In genomic region chr9:86577420-86578333, GRCh38 we compare ENCODE assay signal across 22 cellular contexts.
"Had no signal": no experiment of that assay in that cellular context is flagged by ENCODE, and none has a peak within 500 bp of the region (broad histone marks: within the 10 kb centered on the region; RNA-seq: fewer than 3 reads in every experiment).

No MANE protein-coding gene starts in this region.

- H3K27ac ChIP-seq: left lung, ovary, psoas muscle, right lobe of liver, thyroid gland had no signal

- H3K4me3 Mint-ChIP-seq: activated B cell treated with CpG ODN at 0.5 μM for 24 hours; activated CD4-positive, alpha-beta memory T cell treated with anti-CD3 and anti-CD28 coated beads for 36 hours; activated naive CD8-positive, alpha-beta T cell treated with anti-CD3 and anti-CD28 coated beads for 36 hours; T-helper 2 cell treated with Interferon-gamma antibody and Interleukin-4, amounts not matched to agents 5 μg/mL and 100 μg/mL, for 36 hours had no signal

- H3K4me1 ChIP-seq: left lung, psoas muscle, right lobe of liver had no signal

- H3K4me3 ChIP-seq: left lung, ovary, psoas muscle, right lobe of liver, thyroid gland had no signal

- ATAC-seq: left lung had no signal

- H3K27me3 Mint-ChIP-seq: activated B cell treated with CpG ODN at 0.5 μM for 24 hours had no signal

- H3K4me1 Mint-ChIP-seq: activated naive CD8-positive, alpha-beta T cell treated with anti-CD3 and anti-CD28 coated beads for 36 hours had no signal

- H3K27me3 ChIP-seq: left lung, ovary, right lobe of liver, thyroid gland had no signal

- H3K36me3 ChIP-seq: left lung, ovary, right lobe of liver, thyroid gland had no signal

- H3K9me3 ChIP-seq: left lung, ovary, psoas muscle, right lobe of liver, thyroid gland had no signal

- DNase-seq: activated B cell treated with CpG ODN at 0.5 μM for 24 hours; activated CD4-positive, alpha-beta memory T cell treated with anti-CD3 and anti-CD28 coated beads for 36 hours; activated CD4-positive, alpha-beta T cell treated with anti-CD3 and anti-CD28 coated beads for 4 hours; activated naive CD4-positive, alpha-beta T cell; activated naive CD8-positive, alpha-beta T cell treated with anti-CD3 and anti-CD28 coated beads for 36 hours; amniotic stem cell; dermis blood vessel endothelial cell; effector memory CD4-positive, alpha-beta T cell; glutamatergic neuron; hypothalamus; kidney; left lung; mammary epithelial cell; midbrain; ovary; psoas muscle; right lobe of liver; small intestine; stimulated activated CD4-positive, alpha-beta T cell treated with anti-CD3 and anti-CD28 coated beads, Interleukin-4, amount 100 ng/mL, for 4 hours; stimulated activated naive CD4-positive, alpha-beta T cell; thyroid gland had no signal

- H3K36me3 Mint-ChIP-seq: activated CD4-positive, alpha-beta memory T cell treated with anti-CD3 and anti-CD28 coated beads for 36 hours; activated naive CD8-positive, alpha-beta T cell treated with anti-CD3 and anti-CD28 coated beads for 36 hours had no signal

- H3K27ac Mint-ChIP-seq: activated B cell treated with CpG ODN at 0.5 μM for 24 hours; activated CD4-positive, alpha-beta memory T cell treated with anti-CD3 and anti-CD28 coated beads for 36 hours; activated naive CD8-positive, alpha-beta T cell treated with anti-CD3 and anti-CD28 coated beads for 36 hours; T-helper 2 cell treated with Interferon-gamma antibody and Interleukin-4, amounts not matched to agents 5 μg/mL and 100 μg/mL, for 36 hours had no signal

- H3K9me3 Mint-ChIP-seq: activated CD4-positive, alpha-beta memory T cell treated with anti-CD3 and anti-CD28 coated beads for 36 hours; T-helper 2 cell treated with Interferon-gamma antibody and Interleukin-4, amounts not matched to agents 5 μg/mL and 100 μg/mL, for 36 hours had no signal
